10 cellular contexts compared by ENCODE assay signal in the genomic region with DNA sequence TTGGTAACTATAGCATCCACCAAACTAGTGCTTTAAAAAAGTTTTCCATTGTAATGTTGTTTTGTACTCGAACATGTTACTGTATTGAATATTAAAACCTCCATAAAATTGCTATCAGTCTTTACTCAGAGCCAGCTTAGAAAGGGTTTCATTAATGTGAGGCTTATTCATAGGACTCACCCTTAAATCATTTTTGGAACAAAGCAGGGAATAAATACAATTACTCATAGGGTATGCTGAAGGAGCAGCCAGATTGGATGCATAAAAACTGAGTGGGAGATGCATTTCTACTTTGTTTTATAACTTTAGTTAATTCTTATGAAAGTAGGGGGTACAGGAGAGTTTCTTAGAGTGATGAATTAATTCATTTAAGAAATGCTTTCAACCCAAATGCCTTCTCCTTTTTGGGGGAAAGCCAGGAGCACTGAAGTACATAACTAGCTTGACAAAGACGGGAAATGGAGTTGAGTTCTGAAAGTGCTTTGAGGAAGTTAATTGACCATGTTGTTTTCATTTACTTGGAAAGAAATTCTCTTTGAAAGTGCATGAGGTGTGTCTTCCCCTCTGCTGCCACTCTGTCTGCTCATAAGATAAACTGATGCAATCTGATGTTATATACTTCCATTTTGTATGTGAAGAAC.
A peak's percentile ranks its signal among the peaks of the same experiment; 100 is the strongest.
DNase-seq lines count a peak whose midpoint lies in the region; ATAC-seq, FAIRE-seq and TF ChIP-seq lines count a peak whose summit lies in the region.
"Had no signal": no experiment of that assay in that cellular context is flagged by ENCODE, and none has a peak within 500 bp of the region (broad histone marks: within the 10 kb centered on the region; RNA-seq: fewer than 3 reads in every experiment).

No MANE protein-coding gene starts in this region.

- H3K9me3 ChIP-seq in GM12878 (replicated peaks; ENCODE audit: control insufficient read depth, insufficient read depth, low read length): no peaks in the 10 kb centered on the region
- no peaks in the 10 kb centered on the region for H3K9me3 ChIP-seq in naive thymus-derived CD4-positive, alpha-beta T cell (ENCODE audit: control insufficient read depth in 2 of 3, low read length in 3 of 3)

- no peaks in the 10 kb centered on the region for H3K36me3 Mint-ChIP-seq in naive thymus-derived CD4-positive, alpha-beta T cell
- H3K36me3 Mint-ChIP-seq in activated T-cell treated with anti-CD3 and anti-CD28 coated beads, Interleukin-2, amount 50 U/mL, for 24 hours (ENCODE audit: low read depth): no peaks in the 10 kb centered on the region

- H3K79me2 ChIP-seq in GM12878 (ENCODE audit: control insufficient read depth, insufficient read depth, low read length): no peaks in the 10 kb centered on the region
- H3K79me2 ChIP-seq: parathyroid adenoma had no signal

- 27% methylated on average over 2 of the region's 2 CpGs for WGBS in GM12878 (ENCODE audit: insufficient coverage, insufficient replicate concordance, low lambda C conversion rate, missing lambda C conversion rate)

- no peak overlapping the region for H3K4me3 ChIP-seq in GM12878
- no peak overlapping the region for H3K4me3 ChIP-seq in naive thymus-derived CD4-positive, alpha-beta T cell (ENCODE audit: low read length)

- H3K36me3 ChIP-seq in GM12878 (ENCODE audit: control insufficient read depth in 2 of 2, insufficient read depth in 2 of 2, low read length in 1 of 2): no peaks in the 10 kb centered on the region
- no peaks in the 10 kb centered on the region for H3K36me3 ChIP-seq in naive thymus-derived CD4-positive, alpha-beta T cell (ENCODE audit: control insufficient read depth in 2 of 3, insufficient read depth in 3 of 3, low read length in 3 of 3)

- no peak overlapping the region for H3K4me2 ChIP-seq in GM12878 (ENCODE audit: control insufficient read depth, insufficient read depth)

- DNase-seq in DMS79 treated with DMSO at 0.1 percent for 48 hours (lab: John Stamatoyannopoulos, UW): peak; percentile 95
- DNase-seq in GM12878 (ENCODE audit: low read depth, low spot score): no peak
- no peak for DNase-seq in naive thymus-derived CD4-positive, alpha-beta T cell
- DNase-seq in urothelium cell line (ENCODE audit: low spot score): no peak
- no peak for DNase-seq in activated CD8-positive, alpha-beta memory T cell treated with anti-CD3 and anti-CD28 coated beads, Interleukin-2, amount 50 U/mL, for 48 hours
- no peak for DNase-seq in activated T-cell treated with anti-CD3 and anti-CD28 coated beads, Interleukin-2, amount 50 U/mL, for 24 hours
- no peak for DNase-seq in NCI-H2081 (lab: John Stamatoyannopoulos, UW)

- peaks cover 0 to 10% (median 6%) of the 10 kb centered on the region in 7 donors for H3K4me1 Mint-ChIP-seq in naive thymus-derived CD4-positive, alpha-beta T cell
- peaks cover 4% of the 10 kb centered on the region for H3K4me1 Mint-ChIP-seq in activated T-cell treated with anti-CD3 and anti-CD28 coated beads, Interleukin-2, amount 50 U/mL, for 24 hours (ENCODE audit: low read depth)

- H2AFZ ChIP-seq in GM12878 (ENCODE audit: control insufficient read depth, low read depth, low read length): no peak overlapping the region
- H2AFZ ChIP-seq: parathyroid adenoma had no signal

- H3K4me1 ChIP-seq in GM12878 (ENCODE audit: control insufficient read depth, insufficient read depth, low read length): no peaks in the 10 kb centered on the region
- H3K4me1 ChIP-seq in naive thymus-derived CD4-positive, alpha-beta T cell (ENCODE audit: control insufficient read depth in 2 of 2, insufficient read depth in 2 of 2, low read length in 2 of 2): no peaks in the 10 kb centered on the region
- H3K4me1 ChIP-seq: parathyroid adenoma had no signal

- H4K20me1 ChIP-seq in GM12878 (ENCODE audit: control insufficient read depth, insufficient read depth): no peaks in the 10 kb centered on the region

- H3K4me3 Mint-ChIP-seq in naive thymus-derived CD4-positive, alpha-beta T cell: no peak overlapping the region
- H3K4me3 Mint-ChIP-seq in activated T-cell treated with anti-CD3 and anti-CD28 coated beads, Interleukin-2, amount 50 U/mL, for 24 hours: no peak overlapping the region

- H3K27me3 ChIP-seq in GM12878 (replicated peaks in 1 of 2; ENCODE audit: control insufficient read depth in 2 of 2, insufficient read depth in 2 of 2, low read length in 1 of 2): no peaks in the 10 kb centered on the region; a peak in 1 of 4 replicates
- no peaks in the 10 kb centered on the region for H3K27me3 ChIP-seq in naive thymus-derived CD4-positive, alpha-beta T cell (ENCODE audit: control insufficient read depth in 2 of 2, insufficient read depth in 2 of 2, low read length in 2 of 2)

- H3K27ac Mint-ChIP-seq in naive thymus-derived CD4-positive, alpha-beta T cell: no peak overlapping the region
- no peak overlapping the region for H3K27ac Mint-ChIP-seq in activated T-cell treated with anti-CD3 and anti-CD28 coated beads, Interleukin-2, amount 50 U/mL, for 24 hours

- SMC1A ChIA-PET in GM12878 (lab: Charles Lee; ENCODE audit: uncharacterized antibody, unreplicated experiment): no interaction called here

- H3K27me3 Mint-ChIP-seq in naive thymus-derived CD4-positive, alpha-beta T cell: peaks cover 0 to 9% (median under 1%) of the 10 kb centered on the region in 5 donors
- peaks cover 16% of the 10 kb centered on the region for H3K27me3 Mint-ChIP-seq in activated T-cell treated with anti-CD3 and anti-CD28 coated beads, Interleukin-2, amount 50 U/mL, for 24 hours

- CTCF ChIA-PET in GM12878 (lab: Yijun Ruan, JAX): interaction anchor here (0.6 kb wide), 1 partner anchor 134 kb away, joined by 3 read pairs; no protein-coding TSS in a partner anchor
- CTCF ChIA-PET in naive thymus-derived CD4-positive, alpha-beta T cell (lab: Charles Lee): no interaction called here

- no peak overlapping the region for H3K27ac ChIP-seq in GM12878 (ENCODE audit: control insufficient read depth, insufficient read depth)
- no peak overlapping the region for H3K27ac ChIP-seq in naive thymus-derived CD4-positive, alpha-beta T cell (ENCODE audit: low read depth, low read length)
- H3K27ac ChIP-seq: parathyroid adenoma had no signal

- no peak for TF ChIP-seq EP300 in GM12878 (IDR thresholded peaks at IDR 0.05; ENCODE audit: borderline replicate concordance in 1 of 2, control insufficient read depth in 1 of 2, low read depth in 2 of 2, low read length in 2 of 2)

- TF ChIP-seq POLR2A in GM12878 (IDR thresholded peaks at IDR 0.05; ENCODE audit: low read depth, low read length): no peak

- no TSS peak for BruUV-seq in GM12878 (replicated peaks; lab: Mats Ljungman, UMichigan)

- intact Hi-C loops in GM12878 (cut with micrococcal nuclease; ENCODE audit: unreplicated experiment): no loop called here
- intact Hi-C loops in naive thymus-derived CD4-positive, alpha-beta T cell (cut with micrococcal nuclease): no loop called here

- H3K9me3 Mint-ChIP-seq in naive thymus-derived CD4-positive, alpha-beta T cell: no peaks in the 10 kb centered on the region
- H3K9me3 Mint-ChIP-seq in activated T-cell treated with anti-CD3 and anti-CD28 coated beads, Interleukin-2, amount 50 U/mL, for 24 hours: no peaks in the 10 kb centered on the region

- no peak for TF ChIP-seq RAD21 in GM12878 (IDR thresholded peaks at IDR 0.05; ENCODE audit: insufficient read depth, low read depth, low read length)

- FAIRE-seq in GM12878 (lab: Jason Lieb, UNC): peak; percentile 65
- no peak for FAIRE-seq in urothelium cell line (lab: Jason Lieb, UNC)
- FAIRE-seq: GM19239 had no signal

- no peak overlapping the region for H3K9ac ChIP-seq in GM12878 (ENCODE audit: control insufficient read depth, insufficient read depth, low read length)
- H3K9ac ChIP-seq: parathyroid adenoma had no signal

- RAD21 ChIA-PET in GM12878 (lab: Charles Lee; ENCODE audit: unreplicated experiment): interaction anchor here (0.6 to 1.6 kb wide), 2 partner anchors 29 to 68 kb away, joined by 3 read pairs; no protein-coding TSS in a partner anchor

- in situ Hi-C loops in GM12878 (cut with MboI): no loop called here

- no peak for TF ChIP-seq CTCF in GM12878 (IDR thresholded peaks at IDR 0.05 in 2 of 3, conservative IDR thresholded peaks at IDR 0.05 in 1 of 3; ENCODE audit: control insufficient read depth in 2 of 3, extremely low read depth in 1 of 3, insufficient read depth in 1 of 3, low read depth in 3 of 3, low read length in 3 of 3)

- ATAC-seq in HG03571 (IDR thresholded peaks at IDR 0.05; ENCODE audit: unreplicated experiment) (peak; percentile 53), GM12878 (0 out of 3 replicates have a peak, but pooled peaks have one; percentile 24)
- ATAC-seq in naive thymus-derived CD4-positive, alpha-beta T cell: peak; percentile 24

- POLR2A ChIA-PET in GM12878 (lab: Charles Lee): no interaction called here
- POLR2A ChIA-PET in naive thymus-derived CD4-positive, alpha-beta T cell (lab: Charles Lee): no interaction called here

TF ChIP-seq in GM12878, 131 proteins besides CTCF, POLR2A, EP300 and RAD21:
- TF ChIP-seq CEBPZ (IDR thresholded peaks at IDR 0.05; ENCODE audit: low read depth, low read length): no peak
- TF ChIP-seq ZNF384 (IDR thresholded peaks at IDR 0.05; ENCODE audit: borderline replicate concordance, low read depth, low read length): no peak
